1 cellular context compared by ENCODE assay signal in genomic region chr5:41638685-41639084, GRCh38.
A peak's percentile ranks its signal among the peaks of the same experiment; 100 is the strongest.
TF ChIP-seq lines count a peak whose summit lies in the region.

No MANE protein-coding gene starts in this region.

TF ChIP-seq in HepG2, 621 proteins besides CTCF, POLR2A, EP300 and RAD21 (continued from another document and continues in another):
- TF ChIP-seq IRF9 (CRISPR knock-in tag; IDR thresholded peaks at IDR 0.05; ENCODE audit: borderline replicate concordance) (no peak), ZNF230 (CRISPR knock-in tag; IDR thresholded peaks at IDR 0.05) (no peak), SOX5 (CRISPR knock-in tag; IDR thresholded peaks at IDR 0.05; ENCODE audit: borderline replicate concordance) (peak; percentile 96), ZBTB46 (CRISPR knock-in tag; IDR thresholded peaks at IDR 0.05; ENCODE audit: borderline replicate concordance) (no peak), ZNF274 (CRISPR knock-in tag; IDR thresholded peaks at IDR 0.05) (no peak), SKIL (CRISPR knock-in tag; IDR thresholded peaks at IDR 0.05; ENCODE audit: borderline replicate concordance) (no peak), TMF1 (CRISPR knock-in tag; IDR thresholded peaks at IDR 0.05; ENCODE audit: low read depth) (no peak), ZNF816 (CRISPR knock-in tag; IDR thresholded peaks at IDR 0.05; ENCODE audit: borderline replicate concordance) (no peak), SNAPC2 (CRISPR knock-in tag; IDR thresholded peaks at IDR 0.05) (no peak), ZNF597 (CRISPR knock-in tag; IDR thresholded peaks at IDR 0.05) (no peak), KDM6A (CRISPR knock-in tag; IDR thresholded peaks at IDR 0.05; ENCODE audit: low read depth) (peak; percentile 86), ZNF18 (CRISPR knock-in tag; IDR thresholded peaks at IDR 0.05; ENCODE audit: insufficient replicate concordance) (no peak), NCOA5 (CRISPR knock-in tag; IDR thresholded peaks at IDR 0.05) (no peak), JUNB (CRISPR knock-in tag; IDR thresholded peaks at IDR 0.05; ENCODE audit: borderline replicate concordance) (no peak), CHD2 (IDR thresholded peaks at IDR 0.05; ENCODE audit: low read depth, low read length) (no peak), IKZF4 (CRISPR knock-in tag; IDR thresholded peaks at IDR 0.05; ENCODE audit: borderline replicate concordance, low read depth, not compliant biosample characterization) (no peak), ZSCAN5A (CRISPR knock-in tag; IDR thresholded peaks at IDR 0.05; ENCODE audit: borderline replicate concordance) (peak; percentile 43; the same call in 1 of the 2 replicates), TOE1 (CRISPR knock-in tag; IDR thresholded peaks at IDR 0.05) (no peak), SCMH1 (CRISPR knock-in tag; IDR thresholded peaks at IDR 0.05; ENCODE audit: borderline replicate concordance) (no peak), LRRFIP1 (CRISPR knock-in tag; conservative IDR thresholded peaks at IDR 0.05) (no peak), ZSCAN21 (CRISPR knock-in tag; IDR thresholded peaks at IDR 0.05; ENCODE audit: borderline replicate concordance) (no peak), IRF1 (CRISPR knock-in tag; IDR thresholded peaks at IDR 0.05; ENCODE audit: low read depth) (no peak), ZNF251 (CRISPR knock-in tag; IDR thresholded peaks at IDR 0.05) (no peak), TOPORS (CRISPR knock-in tag; IDR thresholded peaks at IDR 0.05) (no peak), ZFP91 (CRISPR knock-in tag; IDR thresholded peaks at IDR 0.05; ENCODE audit: borderline replicate concordance) (no peak), ZNF280B (CRISPR knock-in tag; IDR thresholded peaks at IDR 0.05; ENCODE audit: borderline replicate concordance) (no peak), MEIS2 (CRISPR knock-in tag; IDR thresholded peaks at IDR 0.05) (no peak), ZBTB14 (CRISPR knock-in tag; IDR thresholded peaks at IDR 0.05) (no peak), ZNF7 (CRISPR knock-in tag; IDR thresholded peaks at IDR 0.05) (no peak), PTBP1 (IDR thresholded peaks at IDR 0.05; ENCODE audit: low read depth, low read length, poor library complexity, severe bottlenecking) (no peak), ZKSCAN1 (IDR thresholded peaks at IDR 0.05; ENCODE audit: low read length) (no peak), BCLAF1 (IDR thresholded peaks at IDR 0.05) (no peak), RBAK (CRISPR knock-in tag; IDR thresholded peaks at IDR 0.05) (no peak), THYN1 (CRISPR knock-in tag; IDR thresholded peaks at IDR 0.05; ENCODE audit: borderline replicate concordance, low read depth) (no peak), SNRNP70 (IDR thresholded peaks at IDR 0.05; ENCODE audit: low read depth, low read length) (no peak), KDM5A (IDR thresholded peaks at IDR 0.05; ENCODE audit: borderline replicate concordance, low read length) (no peak), ZFP41 (CRISPR knock-in tag; IDR thresholded peaks at IDR 0.05; ENCODE audit: borderline replicate concordance) (no peak), MED13 (CRISPR knock-in tag; IDR thresholded peaks at IDR 0.05) (0 out of 2 replicates have a peak, but pooled peaks have one; percentile 44), ZNF232 (CRISPR knock-in tag; IDR thresholded peaks at IDR 0.05; ENCODE audit: borderline replicate concordance) (no peak), MBD4 (IDR thresholded peaks at IDR 0.05; ENCODE audit: borderline replicate concordance, low read length) (peak; percentile 83; the same call in 1 of the 2 replicates), GPN1 (CRISPR knock-in tag; IDR thresholded peaks at IDR 0.05; ENCODE audit: borderline replicate concordance) (no peak), ZNF672 (CRISPR knock-in tag; IDR thresholded peaks at IDR 0.05) (no peak)
